In the genomic region with DNA sequence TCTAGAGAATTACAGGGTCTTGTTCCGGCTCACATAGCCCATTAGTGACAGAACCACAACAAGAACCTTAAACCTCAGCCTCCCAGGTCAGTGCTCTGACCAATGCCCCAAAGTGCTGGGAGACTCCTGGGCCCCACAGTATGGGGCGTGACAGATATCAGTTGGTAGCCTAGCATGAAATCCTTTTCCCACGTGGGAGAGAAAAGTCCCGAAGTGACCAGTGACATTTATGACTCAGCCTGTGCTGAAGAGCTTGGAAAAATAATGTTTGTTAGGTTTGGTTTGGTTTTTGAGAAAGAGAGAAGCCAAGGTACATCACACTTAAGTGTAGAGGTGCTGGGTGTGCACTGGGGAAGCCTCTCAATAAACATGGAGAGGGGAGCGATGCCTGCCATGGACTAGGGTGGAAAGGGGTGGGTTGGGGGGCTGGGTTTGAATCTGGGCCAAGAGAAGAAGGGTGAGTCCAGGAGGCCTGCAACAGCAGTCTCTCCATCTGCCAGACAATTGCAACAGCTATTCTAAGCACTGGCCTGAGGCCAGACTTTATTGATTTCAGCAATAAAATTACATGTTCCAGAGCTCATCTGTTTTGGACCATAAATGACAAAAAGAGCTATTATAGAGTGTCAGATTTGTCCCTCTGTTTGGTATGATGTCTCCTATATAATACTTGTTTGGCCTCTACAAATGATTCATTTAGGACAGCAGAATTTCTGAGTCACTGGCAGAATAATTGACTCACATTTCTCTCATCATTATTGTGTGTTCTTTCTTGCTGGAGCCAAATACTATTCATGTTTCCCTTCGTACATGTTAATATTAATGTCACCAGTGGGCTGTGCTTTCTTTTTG, we compare ENCODE assay signal across 10 cellular contexts. TPM values are rescaled to one million over a fixed set of nuclear protein-coding genes. Genes with fewer than 3 reads are reported as not detected.
A peak's percentile ranks its signal among the peaks of the same experiment; 100 is the strongest.
DNase-seq lines count a peak whose midpoint lies in the region; ATAC-seq and TF ChIP-seq lines count a peak whose summit lies in the region.
"Had no signal": no experiment of that assay in that cellular context is flagged by ENCODE, and none has a peak within 500 bp of the region (broad histone marks: within the 10 kb centered on the region; RNA-seq: fewer than 3 reads in every experiment).

No MANE protein-coding gene starts in this region.

- TF ChIP-seq CTCF in RWPE1 (conservative IDR thresholded peaks at IDR 0.05; ENCODE audit: low read depth) = no peak
- TF ChIP-seq CTCF in foreskin keratinocyte (conservative IDR thresholded peaks at IDR 0.05) = no peak

- CTCF ChIA-PET in RWPE1 (lab: Yijun Ruan, JAX) = no interaction called here

- POLR2A ChIA-PET in RWPE1 (lab: Yijun Ruan, JAX; ENCODE audit: low non-redundant PET) = no interaction called here

- no peaks in the 10 kb centered on the region for H3K9me3 ChIP-seq in subcutaneous abdominal adipose tissue (ENCODE audit: control insufficient read depth in 5 of 5, low read length in 5 of 5)

- no peak for DNase-seq in activated CD4-positive, CD25-positive, alpha-beta regulatory T cell (lab: John Stamatoyannopoulos, UW)
- DNase-seq in RWPE1 (ENCODE audit: low spot score) (peak; percentile 69), foreskin keratinocyte (peak; percentile 48 to 74), cerebellum (ENCODE audit: low spot score) (no peak), NCI-H1048 (lab: John Stamatoyannopoulos, UW) (no peak)
- DNase-seq in activated CD8-positive, alpha-beta memory T cell treated with anti-CD3 and anti-CD28 coated beads for 24 hours = no peak
- DNase-seq: H7 had no signal

- no peak overlapping the region for H3K9ac ChIP-seq in subcutaneous abdominal adipose tissue (ENCODE audit: low read length in 5 of 5)

- H3K27me3 ChIP-seq in foreskin keratinocyte = no peaks in the 10 kb centered on the region
- H3K27me3 ChIP-seq in subcutaneous abdominal adipose tissue (ENCODE audit: control insufficient read depth in 5 of 5, insufficient read depth in 4 of 5, low read length in 5 of 5) = no peaks in the 10 kb centered on the region

- H3K27ac ChIP-seq in RWPE1 = peak overlapping the region; percentile 71
- H3K27ac ChIP-seq in foreskin keratinocyte = peak overlapping the region; percentile 57
- peak overlapping the region; percentile 87 for H3K27ac ChIP-seq in subcutaneous abdominal adipose tissue (ENCODE audit: low read depth, low read length)

- no peak overlapping the region for H3K4me3 ChIP-seq in subcutaneous abdominal adipose tissue (ENCODE audit: low read depth in 1 of 5, low read length in 5 of 5)

- H3K36me3 ChIP-seq in subcutaneous abdominal adipose tissue (ENCODE audit: control insufficient read depth in 5 of 5, insufficient read depth in 5 of 5, low read length in 5 of 5) = no peaks in the 10 kb centered on the region

- H3K4me1 ChIP-seq in foreskin keratinocyte (peaks cover 35% of the 10 kb centered on the region), subcutaneous abdominal adipose tissue (ENCODE audit: control insufficient read depth in 5 of 5, insufficient read depth in 5 of 5, low read length in 5 of 5) (peaks cover 4 to 30% (median 21%) of the 10 kb centered on the region in 5 donors)

- ATAC-seq in activated CD4-positive, CD25-positive, alpha-beta regulatory T cell treated with anti-CD3 and anti-CD28 coated beads, Interleukin-2, amount 50 U/mL, for 24 hours = peak; percentile 82 to 88
- ATAC-seq in foreskin keratinocyte = peak; percentile 64

RNA-seq across cellular contexts. Expression of gene C2CD4A, which starts 43.4 kb away (rescaled TPM):
- total RNA-seq in foreskin keratinocyte = not detected in 2 replicates
- polyA plus RNA-seq in foreskin keratinocyte = not detected in 2 replicates
- total RNA-seq in cerebellum = 0.73 TPM
- total RNA-seq: H7 had no signal
- polyA plus RNA-seq: AG04450 had no signal

RNA-seq across cellular contexts. Expression of gene VPS13C, which starts 50.0 kb away (rescaled TPM):
- total RNA-seq in foreskin keratinocyte (14.3 and 17.8 TPM in 2 replicates), cerebellum (150 TPM)
- polyA plus RNA-seq in foreskin keratinocyte = 3.1 and 3.3 TPM in 2 replicates

RNA-seq across cellular contexts. Expression of gene C2CD4B, which starts 54.9 kb away (rescaled TPM):
- not detected in 2 replicates for total RNA-seq in foreskin keratinocyte
- not detected in 2 replicates for polyA plus RNA-seq in foreskin keratinocyte
- total RNA-seq in cerebellum = 2.0 TPM
- polyA plus RNA-seq: AG04450 had no signal

Comparison
In these comparisons a context has a peak if more than half of its experiments do, and no peak if none do; other contexts are left out.
1. DNase-seq: peak in RWPE1 (single experiment) and foreskin keratinocyte (2 of 2); none in activated CD4-positive, CD25-positive, alpha-beta regulatory T cell (0 of 4), cerebellum (single experiment), activated CD8-positive, alpha-beta memory T cell treated with anti-CD3 and anti-CD28 coated beads for 24 hours (single experiment) and NCI-H1048 (single experiment).
2. Peak in every context shown above with its lines, with median percentiles within 50 percentile points of each other: H3K27ac ChIP-seq.